ENCODE assay signal across 9 cellular contexts in the genomic region with DNA sequence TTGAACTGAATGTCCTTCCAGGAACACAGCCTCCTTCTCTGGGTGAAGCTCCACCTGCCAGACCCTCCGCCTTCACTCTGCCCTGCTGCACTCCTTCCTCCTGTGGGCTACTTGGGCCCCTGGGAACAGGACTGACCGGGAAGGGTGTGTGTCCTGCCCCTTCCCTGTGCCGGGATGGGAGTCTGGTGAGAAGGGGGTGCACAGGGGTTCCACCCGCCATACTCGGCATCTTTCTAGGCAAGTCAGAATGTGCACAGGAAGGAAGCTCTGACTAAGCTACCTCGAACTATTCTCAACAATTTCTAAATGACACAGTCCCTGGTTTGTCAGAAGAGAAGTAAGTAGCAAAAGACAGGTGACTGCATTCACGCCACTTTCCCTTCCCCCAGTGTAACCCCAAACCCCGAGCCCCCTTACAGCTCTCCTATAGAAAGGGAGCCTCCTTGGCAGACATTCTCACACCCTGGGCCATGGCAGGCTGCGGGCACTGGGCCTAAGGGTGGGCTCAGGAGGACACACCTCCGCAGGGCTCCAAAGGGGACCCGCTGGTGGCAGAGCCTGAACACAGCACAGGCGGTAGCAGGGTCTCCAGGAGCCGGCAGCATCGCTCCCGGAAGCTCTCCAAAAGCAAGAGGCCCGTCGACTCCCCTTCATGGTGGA.
A peak's percentile ranks its signal among the peaks of the same experiment; 100 is the strongest.
DNase-seq lines count a peak whose midpoint lies in the region; ATAC-seq and TF ChIP-seq lines count a peak whose summit lies in the region.
"Had no signal": no experiment of that assay in that cellular context is flagged by ENCODE, and none has a peak within 500 bp of the region (broad histone marks: within the 10 kb centered on the region; RNA-seq: fewer than 3 reads in every experiment).

No MANE protein-coding gene starts in this region.

- peaks cover 47% of the 10 kb centered on the region for H3K4me1 Mint-ChIP-seq in T-helper 17 cell

- peak overlapping the region; percentile 88 for H3K27ac Mint-ChIP-seq in T-helper 17 cell

- H3K4me3 Mint-ChIP-seq in T-helper 17 cell: peak overlapping the region; percentile 88

- no peaks in the 10 kb centered on the region for H3K27me3 ChIP-seq in ascending aorta

- ATAC-seq in T-helper 17 cell (peak; percentile 74), HG03159 (IDR thresholded peaks at IDR 0.05; ENCODE audit: unreplicated experiment) (no peak)

- peak overlapping the region; percentile 57 to 63 for H3K27ac ChIP-seq in ascending aorta

- H3K4me1 ChIP-seq in ascending aorta: peaks cover 8 to 11% of the 10 kb centered on the region in 2 donors

- DNase-seq in GF-D8 (lab: John Stamatoyannopoulos, UW): peak; percentile 18
- DNase-seq in T-helper 17 cell: no peak
- no peak for DNase-seq in ascending aorta (ENCODE audit: low spot score in 2 of 2)
- DNase-seq in stimulated activated CD4-positive, alpha-beta T cell treated with anti-CD3 and anti-CD28 coated beads, Interleukin-1b, Interleukin-23, amount 100 ng/mL, for 48 hours: peak; percentile 50
- no peak for DNase-seq in cortex of kidney (lab: John Stamatoyannopoulos, UW)
- DNase-seq in A172 (ENCODE audit: low spot score): no peak
- no peak for DNase-seq in hepatic stellate cell (ENCODE audit: low spot score)
- DNase-seq: NCI-H82 had no signal

- no peak for TF ChIP-seq CTCF in ascending aorta (IDR thresholded peaks at IDR 0.05)

- no peak overlapping the region for H3K4me3 ChIP-seq in ascending aorta

- no peaks in the 10 kb centered on the region for H3K27me3 Mint-ChIP-seq in T-helper 17 cell

- no peaks in the 10 kb centered on the region for H3K36me3 ChIP-seq in ascending aorta

- H3K9me3 ChIP-seq in T-helper 17 cell (ENCODE audit: control insufficient read depth, low read length, poor library complexity, severe bottlenecking): no peaks in the 10 kb centered on the region
- H3K9me3 ChIP-seq in ascending aorta: no peaks in the 10 kb centered on the region

- H3K36me3 Mint-ChIP-seq in T-helper 17 cell (ENCODE audit: low read depth): peaks cover 4% of the 10 kb centered on the region

- intact Hi-C loops in ascending aorta (cut with DNase I): no loop called here

Comparison
In these comparisons a context has a peak if more than half of its experiments do, and no peak if none do; other contexts are left out.
1. DNase-seq: peak in GF-D8 (single experiment) and stimulated activated CD4-positive, alpha-beta T cell treated with anti-CD3 and anti-CD28 coated beads, Interleukin-1b, Interleukin-23, amount 100 ng/mL, for 48 hours (single experiment); none in T-helper 17 cell (0 of 3), ascending aorta (0 of 2), cortex of kidney (single experiment), A172 (single experiment) and hepatic stellate cell (single experiment).